In the genomic region with DNA sequence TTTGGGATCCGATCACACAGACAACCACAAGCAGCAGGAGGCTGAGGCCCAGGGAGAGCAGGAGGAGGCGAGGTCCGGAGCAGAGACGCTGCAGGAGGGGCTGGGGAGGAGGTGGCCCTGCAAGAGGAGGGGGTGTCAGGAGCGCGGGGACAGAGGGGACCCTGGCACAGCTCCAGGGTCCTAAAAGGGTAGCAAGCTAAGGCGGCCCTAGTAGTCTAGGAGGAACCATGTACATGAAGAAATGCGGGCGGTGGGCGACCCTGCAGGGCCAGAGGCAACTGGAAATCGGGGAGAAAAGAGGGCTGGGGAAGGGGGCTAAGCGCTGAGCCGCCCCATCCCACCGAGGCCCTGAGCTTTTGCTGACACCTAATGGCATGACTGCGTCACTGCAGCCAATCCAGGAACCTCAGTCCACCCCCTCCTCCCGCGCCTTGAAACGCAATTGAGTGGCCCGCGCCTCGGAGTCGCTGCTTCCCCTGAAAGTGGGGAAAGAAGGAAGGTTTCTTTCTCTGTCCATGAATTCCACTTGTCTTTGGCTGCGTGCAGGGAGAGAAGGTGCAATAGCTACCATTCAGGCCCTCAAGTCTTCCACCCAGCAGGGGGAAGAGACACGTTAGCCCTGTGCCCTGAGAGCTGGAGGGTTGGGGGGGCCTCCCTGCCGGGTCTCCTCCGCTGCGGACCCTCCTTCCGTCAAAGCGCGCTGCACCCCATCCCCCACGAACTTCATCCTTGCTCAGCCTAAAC, we compare ENCODE assay signal across 8 cellular contexts. TPM values are rescaled to one million over a fixed set of nuclear protein-coding genes. Genes with fewer than 3 reads are reported as not detected.
DNase-seq lines count a peak whose midpoint lies in the region; ATAC-seq, FAIRE-seq and TF ChIP-seq lines count a peak whose summit lies in the region.

No MANE protein-coding gene starts in this region.

- in situ Hi-C loops in GM23248 (cut with MboI), result no loop called here

- H3K4me1 ChIP-seq in GM23248 (ENCODE audit: insufficient read depth), result 0 out of 2 replicates have a peak, but pooled peaks cover 5% of the 10 kb centered on the region
- peaks cover 0 to 23% (median 11%) of the 10 kb centered on the region in 4 experiments; a peak in 6 of 7 replicates for H3K4me1 ChIP-seq in H1 (replicated peaks in 1 of 4; ENCODE audit: control insufficient read depth in 3 of 4, insufficient read depth in 4 of 4, low read length in 3 of 4)
- H3K4me1 ChIP-seq in mesendoderm (ENCODE audit: control insufficient read depth, low read depth, low read length), result no peaks in the 10 kb centered on the region

- TF ChIP-seq RAD21 in H1 (IDR thresholded peaks at IDR 0.05 in 1 of 2, conservative IDR thresholded peaks at IDR 0.05 in 1 of 2; ENCODE audit: low read depth in 2 of 2, low read length in 2 of 2), result peak; percentile 84

- no peak overlapping the region for H2BK5ac ChIP-seq in H1 (ENCODE audit: low read depth, low read length)
- H2BK5ac ChIP-seq in mesendoderm (ENCODE audit: low read length), result no peak overlapping the region

- no peak overlapping the region; the same call in none of the 2 replicates for H4K8ac ChIP-seq in H1 (ENCODE audit: extremely low read depth, insufficient read depth, low read length)
- H4K8ac ChIP-seq in mesendoderm (ENCODE audit: low read depth, low read length), result no peak overlapping the region

- H3F3A ChIP-seq in GM23248 (ENCODE audit: insufficient read depth), result no peaks in the 10 kb centered on the region

- H2BK12ac ChIP-seq in H1 (ENCODE audit: low read depth, low read length), result no peak overlapping the region

- H3K18ac ChIP-seq in H1 (ENCODE audit: extremely low read depth, low read length) (peak overlapping the region; percentile 91), mesendoderm (ENCODE audit: low read length) (no peak overlapping the region)

- H3K4me3 ChIP-seq in AG04449 (ENCODE audit: low read depth, low read length), result peak overlapping the region; percentile 60
- peak overlapping the region; percentile 72 for H3K4me3 ChIP-seq in GM23248
- H3K4me3 ChIP-seq in H1 (ENCODE audit: extremely low read depth in 1 of 4, insufficient read depth in 2 of 4, low read depth in 3 of 4, low read length in 4 of 4), result peak overlapping the region; percentile 52 to 86 (median 58)
- peak overlapping the region; percentile 8 for H3K4me3 ChIP-seq in mesendoderm (ENCODE audit: low read length)

- DNase-seq in AG04449 (ENCODE audit: low read depth, low spot score) (no peak), GM23248 (peak; percentile 80), NCI-H748 treated with DMSO at 0.1 percent for 48 hours (lab: John Stamatoyannopoulos, UW) (peak; percentile 67), H1 (ENCODE audit: low read depth in 1 of 2, low spot score in 2 of 2) (peak in 1 of 2 experiments; percentile 90), mesendoderm (peak; percentile 85)
- peak in 2 of 3 experiments; percentile 23 to 36 for DNase-seq in activated CD8-positive, alpha-beta memory T cell treated with anti-CD3 and anti-CD28 coated beads for 48 hours (ENCODE audit: low read depth in 2 of 3, low spot score in 2 of 3)
- DNase-seq in stimulated activated CD8-positive, alpha-beta memory T cell treated with anti-CD3 and anti-CD28 coated beads, Interleukin-12 subunit alpha, Interleukin-12 subunit beta, amount 100 ng/mL, for 1 hour (ENCODE audit: low read depth), result peak; percentile 47

- 3% methylated on average over 30 to 31 of the region's 31 CpGs for WGBS in GM23248 (ENCODE audit: low coverage in 1 of 2, low lambda C conversion rate in 2 of 2, missing lambda C conversion rate in 2 of 2), 2 experiments
- 1% methylated on average over 29 of the region's 31 CpGs; no CpG with 5 or more reads in 1 of the 2 experiments for WGBS in H1 (ENCODE audit: extremely low coverage in 1 of 2, insufficient coverage in 1 of 2, insufficient read length in 1 of 2, insufficient replicate concordance in 2 of 2, low coverage in 1 of 2, low lambda C conversion rate in 2 of 2, missing lambda C conversion rate in 1 of 2), 2 experiments
- WGBS in mesendoderm (ENCODE audit: extremely low coverage, insufficient coverage, low lambda C conversion rate), result no CpG with 5 or more reads among the region's 31 CpGs

- H3K27ac ChIP-seq in GM23248 (no peak overlapping the region), H1 (ENCODE audit: low read depth, low read length) (no peak overlapping the region), mesendoderm (ENCODE audit: low read depth, low read length) (no peak overlapping the region)

- TF ChIP-seq CTCF in AG04449 (IDR thresholded peaks at IDR 0.05; ENCODE audit: insufficient read depth, low read length, missing control alignments) (peak; percentile 86), H1 (IDR thresholded peaks at IDR 0.05; ENCODE audit: control extremely low read depth in 1 of 3, insufficient read depth in 1 of 3, low read depth in 1 of 3, low read length in 3 of 3) (peak; percentile 76 to 92 (median 91))

- H2BK15ac ChIP-seq in H1 (ENCODE audit: low read length) (0 out of 2 replicates have a peak overlapping the region, but pooled peaks have one; percentile 12), mesendoderm (replicated peaks; ENCODE audit: low read depth) (no peak overlapping the region)

- H3K23me2 ChIP-seq in H1 (ENCODE audit: low read depth, low read length), result peaks cover 38% of the 10 kb centered on the region

- H3K4me2 ChIP-seq in GM23248 (ENCODE audit: unreplicated experiment), result peak overlapping the region; percentile 93
- peak overlapping the region; percentile 79 to 99 for H3K4me2 ChIP-seq in H1 (ENCODE audit: insufficient read depth in 1 of 2, low read depth in 2 of 2, low read length in 2 of 2)
- peak overlapping the region; percentile 79 for H3K4me2 ChIP-seq in mesendoderm (ENCODE audit: low read length)

- H3K9ac ChIP-seq in GM23248 (peak overlapping the region; percentile 59), H1 (replicated peaks in 1 of 4; ENCODE audit: extremely low read depth in 1 of 4, low read depth in 3 of 4, low read length in 3 of 4) (peak overlapping the region in 2 of 4 experiments; percentile 39 to 40; a peak in 3 of 7 replicates), mesendoderm (ENCODE audit: low read length) (peak overlapping the region; percentile 58)

- H3K79me2 ChIP-seq in GM23248 (ENCODE audit: insufficient read depth) (no peaks in the 10 kb centered on the region), H1 (ENCODE audit: control insufficient read depth in 1 of 2, insufficient read depth in 2 of 2, low read length in 2 of 2) (no peaks in the 10 kb centered on the region), mesendoderm (ENCODE audit: control insufficient read depth, insufficient read depth, low read length) (no peaks in the 10 kb centered on the region)

- POLR2A ChIA-PET in AG04449 (lab: Yijun Ruan, JAX), result interaction anchor here (0.5 kb wide), 1 partner anchor 89 kb away, joined by 3 read pairs; no protein-coding TSS in a partner anchor
- POLR2A ChIA-PET in H1 (lab: Charles Lee; ENCODE audit: partially characterized antibody), result interaction anchor here (0.7 to 3.3 kb wide), 17 partner anchors 9 to 181 kb away, joined by 3 to 15 read pairs (median 4); a partner anchor contains a TSS

- H3K27me3 ChIP-seq in GM23248 (replicated peaks; ENCODE audit: insufficient read depth) (no peaks in the 10 kb centered on the region), H1 (replicated peaks in 1 of 4; ENCODE audit: control insufficient read depth in 3 of 4, extremely low read depth in 1 of 4, insufficient read depth in 3 of 4, low read length in 3 of 4) (peaks cover 0 to 28% (median 21%) of the 10 kb centered on the region in 4 experiments; a peak in 6 of 7 replicates), mesendoderm (ENCODE audit: insufficient read depth, low read length, poor library complexity) (no peaks in the 10 kb centered on the region)

- no peaks in the 10 kb centered on the region for H3K9me2 ChIP-seq in GM23248 (ENCODE audit: insufficient read depth)

- H3K56ac ChIP-seq in H1 (replicated peaks; ENCODE audit: insufficient read length, low read depth, low read length), result no peak overlapping the region
- peak overlapping the region; percentile 73 for H3K56ac ChIP-seq in mesendoderm (ENCODE audit: low read length)

- H2AK5ac ChIP-seq in H1 (ENCODE audit: low read depth, low read length), result no peak overlapping the region
- no peak overlapping the region for H2AK5ac ChIP-seq in mesendoderm (ENCODE audit: low read length)

- CTCF ChIA-PET in AG04449 (lab: Yijun Ruan, JAX), result interaction anchor here (0.6 to 4.1 kb wide), 35 partner anchors 8 to 511 kb away, joined by 3 to 156 read pairs (median 4); a partner anchor contains a TSS
- CTCF ChIA-PET in H1 (lab: Charles Lee; ENCODE audit: partially characterized antibody), result interaction anchor here (0.7 to 4.7 kb wide), 40 partner anchors 9 to 383 kb away, joined by 3 to 50 read pairs (median 5); a partner anchor contains a TSS

- peak overlapping the region; percentile 84 for H2AFZ ChIP-seq in GM23248
- H2AFZ ChIP-seq in H1 (ENCODE audit: low read length), result peak overlapping the region; percentile 98

- no peak overlapping the region for H2BK120ac ChIP-seq in H1 (replicated peaks; ENCODE audit: low read depth, low read length)
- H2BK120ac ChIP-seq in mesendoderm (ENCODE audit: low read depth, low read length), result no peak overlapping the region

- no peak overlapping the region for H3K23ac ChIP-seq in H1 (ENCODE audit: insufficient read length)
- H3K23ac ChIP-seq in mesendoderm (ENCODE audit: low read length), result no peak overlapping the region

- H3K36me3 ChIP-seq in GM23248 (ENCODE audit: low read depth) (no peaks in the 10 kb centered on the region), H1 (ENCODE audit: control insufficient read depth in 2 of 4, insufficient read depth in 4 of 4, low read length in 3 of 4) (no peaks in the 10 kb centered on the region; a peak in 1 of 8 replicates), mesendoderm (ENCODE audit: control insufficient read depth, insufficient read depth, low read length) (no peaks in the 10 kb centered on the region)

- H3K9me3 ChIP-seq in GM23248 (ENCODE audit: low read depth), result no peaks in the 10 kb centered on the region
- H3K9me3 ChIP-seq in H1 (ENCODE audit: insufficient read depth in 2 of 2, low read depth in 1 of 2, low read length in 1 of 2), result no peaks in the 10 kb centered on the region

- peak in 1 of 2 experiments; percentile 28; a peak in 1 of 3 replicates for TF ChIP-seq POLR2A in H1 (IDR thresholded peaks at IDR 0.05; ENCODE audit: control extremely low read depth in 1 of 2, low read depth in 2 of 2, low read length in 2 of 2)

- H2BK20ac ChIP-seq in H1 (ENCODE audit: low read length), result no peak overlapping the region

- no peak for FAIRE-seq in H1 (lab: Jason Lieb, UNC)

- H3K14ac ChIP-seq in H1 (ENCODE audit: insufficient read length), result no peak overlapping the region

- no peaks in the 10 kb centered on the region for H4K20me1 ChIP-seq in GM23248 (ENCODE audit: insufficient read depth)
- H4K20me1 ChIP-seq in H1 (replicated peaks in 1 of 2; ENCODE audit: control insufficient read depth in 1 of 2, insufficient read depth in 2 of 2, low read length in 2 of 2), result peaks cover 0 to 21% of the 10 kb centered on the region in 2 experiments

- H3K4ac ChIP-seq in H1 (replicated peaks; ENCODE audit: insufficient read length, low read depth, low read length) (no peak overlapping the region), mesendoderm (ENCODE audit: low read depth, low read length) (no peak overlapping the region)

- no peak for ATAC-seq in HG02840 (IDR thresholded peaks at IDR 0.05; ENCODE audit: low FRiP score, unreplicated experiment)

- peak in 1 of 2 experiments; percentile 52; a peak in 1 of 3 replicates for TF ChIP-seq EP300 in H1 (IDR thresholded peaks at IDR 0.05; ENCODE audit: borderline replicate concordance in 1 of 2, low read depth in 2 of 2, low read length in 2 of 2)

- H3K79me1 ChIP-seq in H1 (ENCODE audit: low read depth, low read length), result peaks cover 8% of the 10 kb centered on the region; the same call in 1 of the 2 replicates
- H3K79me1 ChIP-seq in mesendoderm (ENCODE audit: low read length), result no peaks in the 10 kb centered on the region

- H4K5ac ChIP-seq in H1 (ENCODE audit: insufficient read length, low read depth, low read length) (peak overlapping the region; percentile 8), mesendoderm (ENCODE audit: low read length) (no peak overlapping the region)

- peak overlapping the region; percentile 82 for H4K91ac ChIP-seq in H1 (replicated peaks; ENCODE audit: insufficient read length, low read length)

RNA-seq across cellular contexts. Expression of a gene that starts 1.8 kb away (rescaled TPM):
- total RNA-seq in GM23248 (2014; rRNA removed; shearing (Covaris generic)), result 0.97 TPM in 1 of 2 replicates, not detected in the other
- 0.63 and 0.75 TPM in 2 replicates for polyA plus RNA-seq in GM23248 (2016; fragmentation: Nextera tagmentation; extraction: Ambion mirVana)
- total RNA-seq in H1 (2021; fragmentation: NEBNext Ultra II Directional; extraction: Animal tissue kit (Norgen Biotek cat#: 25700)), result 8.6 and 10.8 TPM in 2 replicates
- 14.5 and 16.1 TPM in 2 replicates for polyA plus RNA-seq in H1 (2011; rRNA removed)
- 16.1 TPM for polyA plus RNA-seq in H1 (2011; cell fraction: cytosol; rRNA removed)
- polyA plus RNA-seq in H1 (2011; cell fraction: nucleus; rRNA removed), result 29.5 TPM
- 7.0 to 16.3 TPM (median 14.5 TPM) in 4 replicates for polyA plus RNA-seq in H1 (2012, experiment 1 of 2)
- polyA plus RNA-seq in H1 (2012, experiment 2 of 2), result 11.2 TPM
- polyA plus RNA-seq in H1 (2013, experiment 1 of 2), result 9.1 TPM
- 8.6 TPM for polyA plus RNA-seq in H1 (2013, experiment 2 of 2)
- polyA minus RNA-seq in H1 (2011; rRNA and poly(A)+ RNA removed), result 3.9 and 4.1 TPM in 2 replicates
- 5.0 TPM for polyA minus RNA-seq in H1 (2011; cell fraction: cytosol; rRNA and poly(A)+ RNA removed)
- polyA minus RNA-seq in H1 (2011; cell fraction: nucleus; rRNA and poly(A)+ RNA removed), result 4.8 TPM
- 3.4 TPM for polyA plus RNA-seq in mesendoderm (2013, experiment 1 of 2)
- 3.7 TPM for polyA plus RNA-seq in mesendoderm (2013, experiment 2 of 2)

RNA-seq across cellular contexts. Expression of a gene that starts 42.3 kb away (rescaled TPM):
- 13.1 and 23.8 TPM in 2 replicates for total RNA-seq in GM23248 (2014; rRNA removed; shearing (Covaris generic))
- polyA plus RNA-seq in GM23248 (2016; fragmentation: Nextera tagmentation; extraction: Ambion mirVana) (1.3 and 1.9 TPM in 2 replicates), H1 (2011; rRNA removed) (18.9 and 35.2 TPM in 2 replicates)
- 43.1 and 45.9 TPM in 2 replicates for total RNA-seq in H1 (2021; fragmentation: NEBNext Ultra II Directional; extraction: Animal tissue kit (Norgen Biotek cat#: 25700))
- polyA plus RNA-seq in H1 (2011; cell fraction: cytosol; rRNA removed), result 26.5 TPM
- polyA plus RNA-seq in H1 (2011; cell fraction: nucleus; rRNA removed), result 128 TPM
- 47.5 to 67.9 TPM (median 55.6 TPM) in 4 replicates for polyA plus RNA-seq in H1 (2012, experiment 1 of 2)
- 29.2 TPM for polyA plus RNA-seq in H1 (2012, experiment 2 of 2)
- polyA plus RNA-seq in H1 (2013, experiment 1 of 2), result 22.1 TPM
- polyA plus RNA-seq in H1 (2013, experiment 2 of 2), result 20.8 TPM
- 26.4 and 32.1 TPM in 2 replicates for polyA minus RNA-seq in H1 (2011; rRNA and poly(A)+ RNA removed)
- polyA minus RNA-seq in H1 (2011; cell fraction: cytosol; rRNA and poly(A)+ RNA removed), result 14.0 TPM
- 34.3 TPM for polyA minus RNA-seq in H1 (2011; cell fraction: nucleus; rRNA and poly(A)+ RNA removed)
- 15.9 TPM for polyA plus RNA-seq in mesendoderm (2013, experiment 1 of 2)
- 14.2 TPM for polyA plus RNA-seq in mesendoderm (2013, experiment 2 of 2)

RNA-seq across cellular contexts. Expression of a gene that starts 42.4 kb away (rescaled TPM):
- 453 and 600 TPM in 2 replicates for total RNA-seq in GM23248 (2014; rRNA removed; shearing (Covaris generic))
- polyA plus RNA-seq in GM23248 (2016; fragmentation: Nextera tagmentation; extraction: Ambion mirVana) (386 and 441 TPM in 2 replicates), H1 (2011; rRNA removed) (231 and 317 TPM in 2 replicates)
- total RNA-seq in H1 (2021; fragmentation: NEBNext Ultra II Directional; extraction: Animal tissue kit (Norgen Biotek cat#: 25700)), result 169 and 181 TPM in 2 replicates
- 253 TPM for polyA plus RNA-seq in H1 (2011; cell fraction: cytosol; rRNA removed)
- 2,578 TPM for polyA plus RNA-seq in H1 (2011; cell fraction: nucleus; rRNA removed)
- polyA plus RNA-seq in H1 (2012, experiment 1 of 2), result 291 to 353 TPM (median 315 TPM) in 4 replicates
- polyA plus RNA-seq in H1 (2012, experiment 2 of 2), result 193 TPM
- polyA plus RNA-seq in H1 (2013, experiment 1 of 2), result 219 TPM
- polyA plus RNA-seq in H1 (2013, experiment 2 of 2), result 201 TPM
- polyA minus RNA-seq in H1 (2011; rRNA and poly(A)+ RNA removed), result 103 and 130 TPM in 2 replicates
- polyA minus RNA-seq in H1 (2011; cell fraction: cytosol; rRNA and poly(A)+ RNA removed), result 56.4 TPM
- polyA minus RNA-seq in H1 (2011; cell fraction: nucleus; rRNA and poly(A)+ RNA removed), result 237 TPM
- 129 TPM for polyA plus RNA-seq in mesendoderm (2013, experiment 1 of 2)
- polyA plus RNA-seq in mesendoderm (2013, experiment 2 of 2), result 129 TPM

RNA-seq across cellular contexts. Expression of a gene that starts 56.9 kb away (rescaled TPM):
- total RNA-seq in GM23248 (2014; rRNA removed; shearing (Covaris generic)), result 41.2 and 45.8 TPM in 2 replicates
- 18.9 and 19.5 TPM in 2 replicates for polyA plus RNA-seq in GM23248 (2016; fragmentation: Nextera tagmentation; extraction: Ambion mirVana)
- 59.3 and 59.6 TPM in 2 replicates for total RNA-seq in H1 (2021; fragmentation: NEBNext Ultra II Directional; extraction: Animal tissue kit (Norgen Biotek cat#: 25700))
- polyA plus RNA-seq in H1 (2011; rRNA removed), result 19.0 and 29.7 TPM in 2 replicates
- 15.8 TPM for polyA plus RNA-seq in H1 (2011; cell fraction: cytosol; rRNA removed)
- 56.7 TPM for polyA plus RNA-seq in H1 (2011; cell fraction: nucleus; rRNA removed)
- polyA plus RNA-seq in H1 (2012, experiment 1 of 2), result 47.0 to 54.8 TPM (median 48.8 TPM) in 4 replicates
- polyA plus RNA-seq in H1 (2012, experiment 2 of 2), result 44.2 TPM
- 28.5 TPM for polyA plus RNA-seq in H1 (2013, experiment 1 of 2)
- 25.2 TPM for polyA plus RNA-seq in H1 (2013, experiment 2 of 2)
- 20.1 and 32.9 TPM in 2 replicates for polyA minus RNA-seq in H1 (2011; rRNA and poly(A)+ RNA removed)
- 19.4 TPM for polyA minus RNA-seq in H1 (2011; cell fraction: cytosol; rRNA and poly(A)+ RNA removed)
- polyA minus RNA-seq in H1 (2011; cell fraction: nucleus; rRNA and poly(A)+ RNA removed), result 46.9 TPM
- polyA plus RNA-seq in mesendoderm (2013, experiment 1 of 2), result 25.9 TPM
- 25.1 TPM for polyA plus RNA-seq in mesendoderm (2013, experiment 2 of 2)

Comparison
In these comparisons a context has a peak if more than half of its experiments do, and no peak if none do; other contexts are left out.
1. H3K4me3 ChIP-seq: peak in every context shown above with its lines; median percentile 72 in GM23248; 60 in AG04449; 58 in H1; 8 in mesendoderm.